In the genomic region with DNA sequence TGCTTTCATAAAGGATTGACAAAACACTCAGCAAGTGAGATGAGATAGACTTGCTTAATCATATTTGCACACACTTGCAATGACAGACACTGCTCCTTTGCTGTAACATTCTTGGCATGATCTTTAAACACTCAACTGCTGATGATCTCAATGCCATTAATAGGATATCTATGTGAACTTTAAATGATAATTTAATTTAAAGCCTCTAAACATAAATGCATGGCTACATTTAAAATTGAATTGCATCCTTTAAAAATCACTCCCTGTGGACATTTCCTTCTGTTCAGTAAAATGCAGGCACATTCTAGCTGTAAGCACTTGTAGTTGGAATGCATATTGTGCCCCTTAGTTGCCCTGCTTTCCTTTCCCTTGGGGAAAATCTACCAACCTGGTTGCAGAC, we compare ENCODE assay signal across 13 cellular contexts.
DNase-seq lines count a peak whose midpoint lies in the region; ATAC-seq and TF ChIP-seq lines count a peak whose summit lies in the region.
"Had no signal": no experiment of that assay in that cellular context is flagged by ENCODE, and none has a peak within 500 bp of the region (broad histone marks: within the 10 kb centered on the region; RNA-seq: fewer than 3 reads in every experiment).

No MANE protein-coding gene starts in this region.

- ATAC-seq in SK-N-SH treated with all-trans-retinoic acid at 6 μM for 48 hours (no peak), HG03135 (IDR thresholded peaks at IDR 0.05; ENCODE audit: unreplicated experiment) (no peak), GM21515 (IDR thresholded peaks at IDR 0.05; ENCODE audit: unreplicated experiment) (no peak)
- ATAC-seq: GM12878, GM23338, HepG2 had no signal

- DNase-seq in DMS 273 (lab: John Stamatoyannopoulos, UW; ENCODE audit: unreplicated experiment) (peak; percentile 27), DMS 273 treated with DMSO at 0.1 percent for 48 hours (lab: John Stamatoyannopoulos, UW) (no peak), NCI-H69 (lab: John Stamatoyannopoulos, UW) (peak; percentile 86), GF-D8 (lab: John Stamatoyannopoulos, UW) (no peak)
- DNase-seq: Caco-2; CD8-positive, alpha-beta memory T cell; H7 had no signal

TF ChIP-seq in SK-N-SH treated with all-trans-retinoic acid at 6 μM for 48 hours, 23 proteins besides CTCF, POLR2A, EP300 and RAD21:
- TF ChIP-seq ISL1 (CRISPR knock-in tag; IDR thresholded peaks at IDR 0.05), result peak; percentile 91
- TF ChIP-seq PATZ1 (CRISPR knock-in tag; IDR thresholded peaks at IDR 0.05; ENCODE audit: borderline replicate concordance), result no peak
- no peak for TF ChIP-seq ZNF70 (CRISPR knock-in tag; IDR thresholded peaks at IDR 0.05)
- no peak for TF ChIP-seq TCF4 (CRISPR knock-in tag; IDR thresholded peaks at IDR 0.05; ENCODE audit: borderline replicate concordance)
- TF ChIP-seq, protein P1, sequence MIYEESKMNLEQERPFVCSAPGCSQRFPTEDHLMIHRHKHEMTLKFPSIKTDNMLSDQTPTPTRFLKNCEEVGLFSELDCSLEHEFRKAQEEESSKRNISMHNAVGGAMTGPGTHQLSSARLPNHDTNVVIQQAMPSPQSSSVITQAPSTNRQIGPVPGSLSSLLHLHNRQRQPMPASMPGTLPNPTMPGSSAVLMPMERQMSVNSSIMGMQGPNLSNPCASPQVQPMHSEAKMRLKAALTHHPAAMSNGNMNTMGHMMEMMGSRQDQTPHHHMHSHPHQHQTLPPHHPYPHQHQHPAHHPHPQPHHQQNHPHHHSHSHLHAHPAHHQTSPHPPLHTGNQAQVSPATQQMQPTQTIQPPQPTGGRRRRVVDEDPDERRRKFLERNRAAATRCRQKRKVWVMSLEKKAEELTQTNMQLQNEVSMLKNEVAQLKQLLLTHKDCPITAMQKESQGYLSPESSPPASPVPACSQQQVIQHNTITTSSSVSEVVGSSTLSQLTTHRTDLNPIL (CRISPR knock-in tag; IDR thresholded peaks at IDR 0.05; ENCODE audit: low read depth), result 0 out of 2 replicates have a peak, but pooled peaks have one; percentile 25
- TF ChIP-seq, protein P2, sequence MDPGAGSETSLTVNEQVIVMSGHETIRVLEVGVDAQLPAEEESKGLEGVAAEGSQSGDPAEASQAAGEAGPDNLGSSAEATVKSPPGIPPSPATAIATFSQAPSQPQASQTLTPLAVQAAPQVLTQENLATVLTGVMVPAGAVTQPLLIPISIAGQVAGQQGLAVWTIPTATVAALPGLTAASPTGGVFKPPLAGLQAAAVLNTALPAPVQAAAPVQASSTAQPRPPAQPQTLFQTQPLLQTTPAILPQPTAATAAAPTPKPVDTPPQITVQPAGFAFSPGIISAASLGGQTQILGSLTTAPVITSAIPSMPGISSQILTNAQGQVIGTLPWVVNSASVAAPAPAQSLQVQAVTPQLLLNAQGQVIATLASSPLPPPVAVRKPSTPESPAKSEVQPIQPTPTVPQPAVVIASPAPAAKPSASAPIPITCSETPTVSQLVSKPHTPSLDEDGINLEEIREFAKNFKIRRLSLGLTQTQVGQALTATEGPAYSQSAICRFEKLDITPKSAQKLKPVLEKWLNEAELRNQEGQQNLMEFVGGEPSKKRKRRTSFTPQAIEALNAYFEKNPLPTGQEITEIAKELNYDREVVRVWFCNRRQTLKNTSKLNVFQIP (CRISPR knock-in tag; IDR thresholded peaks at IDR 0.05; ENCODE audit: borderline replicate concordance, low read depth), result no peak
- TF ChIP-seq ZC3H10 (CRISPR knock-in tag; IDR thresholded peaks at IDR 0.05), result no peak

Comparison
In these comparisons a context has a peak if more than half of its experiments do, and no peak if none do; other contexts are left out.
1. DNase-seq: peak in DMS 273 (single experiment) and NCI-H69 (single experiment); none in DMS 273 treated with DMSO at 0.1 percent for 48 hours (single experiment) and GF-D8 (single experiment).